29 cellular contexts compared by ENCODE assay signal in the genomic region with DNA sequence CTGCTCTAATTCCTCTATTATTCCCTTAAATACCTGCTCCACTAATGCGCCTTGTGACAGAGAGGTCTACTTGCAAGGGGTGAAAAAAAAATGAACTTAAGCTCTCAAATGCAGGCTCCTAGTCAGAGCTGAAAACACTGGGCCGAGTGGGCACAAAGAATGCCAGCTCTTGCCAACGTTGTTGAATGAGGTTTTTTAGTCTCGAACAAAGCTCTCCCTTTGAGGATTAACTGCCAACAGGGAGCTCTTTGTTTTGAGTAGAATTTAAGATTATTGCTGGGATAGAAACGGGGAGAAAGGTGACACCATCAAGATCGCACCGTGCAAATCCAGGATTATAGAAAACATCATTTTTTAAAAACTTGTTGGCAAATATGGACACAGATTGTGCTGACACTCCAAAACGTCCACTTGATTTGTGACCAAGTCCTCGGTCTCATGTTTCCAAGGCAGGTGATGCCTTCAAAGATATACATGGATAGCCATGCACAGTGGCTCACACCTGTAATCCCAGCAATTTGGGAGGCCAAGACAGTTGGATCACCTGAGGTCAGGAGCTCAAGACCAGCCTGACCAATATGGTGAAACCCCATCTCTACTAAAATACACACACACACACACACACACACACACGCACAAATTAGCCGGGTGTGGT.
DNase-seq lines count a peak whose midpoint lies in the region; FAIRE-seq and TF ChIP-seq lines count a peak whose summit lies in the region.
"Had no signal": no experiment of that assay in that cellular context is flagged by ENCODE, and none has a peak within 500 bp of the region (broad histone marks: within the 10 kb centered on the region; RNA-seq: fewer than 3 reads in every experiment).

No MANE protein-coding gene starts in this region.

- DNase-seq in COLO829 (ENCODE audit: low spot score) (peak; percentile 97), cerebellar cortex (ENCODE audit: low spot score) (peak; percentile 17), medulla oblongata (ENCODE audit: extremely low spot score) (peak; percentile 98), NCI-H1417 treated with DMSO at 0.1 percent for 48 hours (lab: John Stamatoyannopoulos, UW) (no peak), NCI-H748 treated with DMSO at 0.1 percent for 48 hours (lab: John Stamatoyannopoulos, UW) (no peak), GM12892 (ENCODE audit: insufficient read length) (no peak), LoVo (ENCODE audit: low spot score) (no peak)
- DNase-seq: activated CD4-positive, alpha-beta T cell treated with anti-CD3 and anti-CD28 coated beads for 48 hours; activated gamma-delta T cell treated with Interleukin-2 at 50 U/mL for 16 hours; activated naive CD8-positive, alpha-beta T cell treated with anti-CD3 and anti-CD28 coated beads, Interleukin-2, amount 50 U/mL, for 24 hours; activated T-cell treated with anti-CD3 and anti-CD28 coated beads, Interleukin-2, amount 50 U/mL, for 24 hours; BE2C; esophagus squamous epithelium; H9; MM.1S; mucosa of descending colon; NCI-H2029 treated with DMSO at 0.1 percent for 48 hours; NCI-H226; NCI-H69; pancreas; SHP77 treated with DMSO at 0.1 percent for 48 hours; stimulated activated CD4-positive, alpha-beta T cell treated with anti-CD3 and anti-CD28 coated beads, Interleukin-15, amount 100 ng/mL, for 24 hours; stimulated activated naive CD4-positive, alpha-beta T cell; SW 1271; T-helper 9 cell had no signal

- TF ChIP-seq POLR2A in GM12892 (IDR thresholded peaks at IDR 0.05; ENCODE audit: low read depth, low read length): no peak

- no peak for FAIRE-seq in GM12892 (lab: Jason Lieb, UNC)
- FAIRE-seq: G401.6, K562, keratinocyte, pancreas had no signal

- TF ChIP-seq CTCF in subcutaneous adipose tissue (IDR thresholded peaks at IDR 0.05; ENCODE audit: low read depth): peak; percentile 98

Comparison
In these comparisons a context has a peak if more than half of its experiments do, and no peak if none do; other contexts are left out.
1. DNase-seq: peak in COLO829 (single experiment), cerebellar cortex (single experiment) and medulla oblongata (single experiment); none in NCI-H1417 treated with DMSO at 0.1 percent for 48 hours (single experiment), NCI-H748 treated with DMSO at 0.1 percent for 48 hours (single experiment), GM12892 (single experiment) and LoVo (single experiment).